In the genomic region with DNA sequence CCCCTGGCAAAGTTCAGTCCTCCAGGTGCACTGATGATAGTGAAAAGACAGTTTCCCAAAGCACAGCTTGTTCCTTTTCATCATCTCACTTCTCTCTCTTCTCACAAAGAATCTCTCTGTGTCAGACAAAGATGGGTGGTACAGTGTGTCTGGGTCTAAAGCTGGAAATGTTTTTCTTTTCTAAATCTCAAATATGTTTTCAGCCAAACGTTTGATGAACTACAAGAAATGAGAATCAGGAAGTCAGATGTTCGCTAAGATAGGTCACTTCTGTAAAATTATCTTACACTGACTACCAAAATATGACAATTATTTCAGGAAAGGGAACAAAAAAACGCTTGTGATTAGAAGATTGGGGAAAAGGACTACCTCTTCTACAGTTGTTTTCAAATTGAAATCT, we compare ENCODE assay signal across 1 cellular context.
TF ChIP-seq lines count a peak whose summit lies in the region.

No MANE protein-coding gene starts in this region.

TF ChIP-seq in WTC11, 78 proteins besides CTCF, POLR2A, EP300 and RAD21 (continued from another document):
- TF ChIP-seq, protein P1, sequence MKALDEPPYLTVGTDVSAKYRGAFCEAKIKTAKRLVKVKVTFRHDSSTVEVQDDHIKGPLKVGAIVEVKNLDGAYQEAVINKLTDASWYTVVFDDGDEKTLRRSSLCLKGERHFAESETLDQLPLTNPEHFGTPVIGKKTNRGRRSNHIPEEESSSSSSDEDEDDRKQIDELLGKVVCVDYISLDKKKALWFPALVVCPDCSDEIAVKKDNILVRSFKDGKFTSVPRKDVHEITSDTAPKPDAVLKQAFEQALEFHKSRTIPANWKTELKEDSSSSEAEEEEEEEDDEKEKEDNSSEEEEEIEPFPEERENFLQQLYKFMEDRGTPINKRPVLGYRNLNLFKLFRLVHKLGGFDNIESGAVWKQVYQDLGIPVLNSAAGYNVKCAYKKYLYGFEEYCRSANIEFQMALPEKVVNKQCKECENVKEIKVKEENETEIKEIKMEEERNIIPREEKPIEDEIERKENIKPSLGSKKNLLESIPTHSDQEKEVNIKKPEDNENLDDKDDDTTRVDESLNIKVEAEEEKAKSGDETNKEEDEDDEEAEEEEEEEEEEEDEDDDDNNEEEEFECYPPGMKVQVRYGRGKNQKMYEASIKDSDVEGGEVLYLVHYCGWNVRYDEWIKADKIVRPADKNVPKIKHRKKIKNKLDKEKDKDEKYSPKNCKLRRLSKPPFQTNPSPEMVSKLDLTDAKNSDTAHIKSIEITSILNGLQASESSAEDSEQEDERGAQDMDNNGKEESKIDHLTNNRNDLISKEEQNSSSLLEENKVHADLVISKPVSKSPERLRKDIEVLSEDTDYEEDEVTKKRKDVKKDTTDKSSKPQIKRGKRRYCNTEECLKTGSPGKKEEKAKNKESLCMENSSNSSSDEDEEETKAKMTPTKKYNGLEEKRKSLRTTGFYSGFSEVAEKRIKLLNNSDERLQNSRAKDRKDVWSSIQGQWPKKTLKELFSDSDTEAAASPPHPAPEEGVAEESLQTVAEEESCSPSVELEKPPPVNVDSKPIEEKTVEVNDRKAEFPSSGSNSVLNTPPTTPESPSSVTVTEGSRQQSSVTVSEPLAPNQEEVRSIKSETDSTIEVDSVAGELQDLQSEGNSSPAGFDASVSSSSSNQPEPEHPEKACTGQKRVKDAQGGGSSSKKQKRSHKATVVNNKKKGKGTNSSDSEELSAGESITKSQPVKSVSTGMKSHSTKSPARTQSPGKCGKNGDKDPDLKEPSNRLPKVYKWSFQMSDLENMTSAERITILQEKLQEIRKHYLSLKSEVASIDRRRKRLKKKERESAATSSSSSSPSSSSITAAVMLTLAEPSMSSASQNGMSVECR (CRISPR knock-in tag; IDR thresholded peaks at IDR 0.05; ENCODE audit: borderline replicate concordance) = no peak
